9 cellular contexts compared by ENCODE assay signal in genomic region chr3:141000691-141001090, GRCh38. TPM values are rescaled to one million over a fixed set of nuclear protein-coding genes. Genes with fewer than 3 reads are reported as not detected.
"Had no signal": no experiment of that assay in that cellular context is flagged by ENCODE, and none has a peak within 500 bp of the region (broad histone marks: within the 10 kb centered on the region; RNA-seq: fewer than 3 reads in every experiment).

No MANE protein-coding gene starts in this region.

- H3K27me3 ChIP-seq: ascending aorta, cardiac muscle cell, gastrocnemius medialis, sigmoid colon had no signal

- H3K27ac ChIP-seq: ascending aorta, cardiac muscle cell, gastrocnemius medialis, sigmoid colon, stomach, thoracic aorta had no signal

- H3K4me3 Mint-ChIP-seq: nephron progenitor cell; T-helper 2 cell treated with Interferon-gamma antibody and Interleukin-4, amounts not matched to agents 5 μg/mL and 100 μg/mL, for 36 hours had no signal

- H3K4me3 ChIP-seq: ascending aorta, cardiac muscle cell, gastrocnemius medialis, sigmoid colon, stomach, thoracic aorta had no signal

- H3K36me3 ChIP-seq: ascending aorta, cardiac muscle cell, gastrocnemius medialis, sigmoid colon, stomach, thoracic aorta had no signal

- H3K9me3 ChIP-seq: ascending aorta, gastrocnemius medialis, sigmoid colon, stomach, thoracic aorta had no signal

- H3K4me1 ChIP-seq: ascending aorta, gastrocnemius medialis, sigmoid colon, stomach had no signal

- H3K27ac Mint-ChIP-seq: nephron progenitor cell; T-helper 2 cell treated with Interferon-gamma antibody and Interleukin-4, amounts not matched to agents 5 μg/mL and 100 μg/mL, for 36 hours had no signal

RNA-seq across cellular contexts. Expression of gene SPSB4, which starts 50.5 kb away (rescaled TPM):
- total RNA-seq: ascending aorta, pulmonary artery endothelial cell had no signal
